ENCODE assay signal across 30 cellular contexts in the genomic region with DNA sequence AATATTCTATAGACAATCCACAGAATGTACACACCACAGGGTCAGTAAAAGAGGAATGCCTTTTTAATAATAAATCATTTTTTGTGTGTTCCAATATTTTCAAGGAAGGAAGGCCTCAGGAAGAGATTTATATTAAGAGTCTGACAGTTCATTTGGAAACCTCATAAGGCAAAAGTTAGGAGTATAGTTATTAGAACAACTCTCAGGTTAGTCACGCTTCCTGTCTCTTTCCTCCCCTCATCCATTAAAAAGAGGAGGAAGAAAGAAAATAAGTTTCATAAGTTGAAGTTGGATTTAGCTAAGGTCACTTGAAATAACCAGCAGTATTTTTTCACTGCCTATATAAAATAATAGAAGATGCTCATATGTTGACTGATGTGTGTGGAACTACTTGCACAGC.
"Had no signal": no experiment of that assay in that cellular context is flagged by ENCODE, and none has a peak within 500 bp of the region (broad histone marks: within the 10 kb centered on the region; RNA-seq: fewer than 3 reads in every experiment).

No MANE protein-coding gene starts in this region.

- H3K4me3 ChIP-seq: ascending aorta, cardiac muscle cell had no signal

- H3K36me3 ChIP-seq: ascending aorta, cardiac muscle cell had no signal

- ATAC-seq: activated CD8-positive, alpha-beta memory T cell treated with anti-CD3 and anti-CD28 coated beads, Interleukin-2, amount 10 ng/mL, durations not matched to agents 7 days and 5 days; activated CD8-positive, alpha-beta T cell treated with anti-CD3 and anti-CD28 coated beads, Interleukin-2, amount 10 ng/mL, durations not matched to agents 7 days and 5 days; activated naive CD8-positive, alpha-beta T cell treated with anti-CD3 and anti-CD28 coated beads, Interleukin-2, amount 50 U/mL, for 24 hours had no signal

- DNase-seq: activated B cell treated with CpG ODN at 0.5 μM for 24 hours; activated CD4-positive, alpha-beta memory T cell treated with anti-CD3 and anti-CD28 coated beads, Interleukin-2, amount 10 ng/mL, durations not matched to agents 7 days and 5 days; activated CD4-positive, alpha-beta T cell treated with anti-CD3 and anti-CD28 coated beads for 48 hours; activated CD4-positive, alpha-beta T cell treated with anti-CD3 and anti-CD28 coated beads, Interleukin-2, amount 10 ng/mL, durations not matched to agents 7 days and 5 days; activated CD4-positive, alpha-beta T cell treated with anti-CD3 and anti-CD28 coated beads, Interleukin-2, amount 50 U/mL, for 48 hours; activated CD4-positive, CD25-positive, alpha-beta regulatory T cell treated with anti-CD3 and anti-CD28 coated beads, Interleukin-2, amount 50 U/mL, for 72 hours; activated CD8-positive, alpha-beta memory T cell treated with anti-CD3 and anti-CD28 coated beads for 24 hours; activated CD8-positive, alpha-beta memory T cell treated with anti-CD3 and anti-CD28 coated beads, Interleukin-2, amount 10 ng/mL, durations not matched to agents 7 days and 5 days; activated CD8-positive, alpha-beta memory T cell treated with anti-CD3 and anti-CD28 coated beads, Interleukin-2, amount 50 U/mL, for 48 hours; activated CD8-positive, alpha-beta T cell treated with anti-CD3 and anti-CD28 coated beads, Interleukin-2, amount 10 ng/mL, durations not matched to agents 7 days and 5 days; activated effector memory CD4-positive, alpha-beta T cell treated with Interleukin-2 at 50 U/mL for 16 hours; activated gamma-delta T cell; activated naive CD4-positive, alpha-beta T cell treated with anti-CD3 and anti-CD28 coated beads, Interleukin-2, amount 10 ng/mL, durations not matched to agents 7 days and 5 days; activated naive CD4-positive, alpha-beta T cell treated with Interleukin-2 at 50 U/mL for 16 hours; activated naive CD8-positive, alpha-beta T cell treated with anti-CD3 and anti-CD28 coated beads, Interleukin-2, amount 10 ng/mL, durations not matched to agents 7 days and 5 days; activated naive CD8-positive, alpha-beta T cell treated with anti-CD3 and anti-CD28 coated beads, Interleukin-2, amount 50 U/mL, for 24 hours; activated T-cell treated with anti-CD3 and anti-CD28 coated beads, Interleukin-2, amount 50 U/mL, for 24 hours; activated T-cell treated with anti-CD3 and anti-CD28 coated beads, Interleukin-2, amount 50 U/mL, for 48 hours; amygdala; anterior cingulate cortex; caudate nucleus; cerebellar nuclear complex; T-helper 1 cell; T-helper 2 cell; T-helper 9 cell had no signal

- H3K9me3 ChIP-seq: ascending aorta had no signal

- H3K27me3 ChIP-seq: ascending aorta, cardiac muscle cell had no signal

- FAIRE-seq: bronchial epithelial cell, TTC549 had no signal

- H3K27ac ChIP-seq: ascending aorta, cardiac muscle cell, VCaP had no signal
